ENCODE assay signal across 1 cellular context in genomic region chr2:74708883-74709282, GRCh38.
TF ChIP-seq lines count a peak whose summit lies in the region.

No MANE protein-coding gene starts in this region.

TF ChIP-seq in HepG2, 621 proteins besides CTCF, POLR2A, EP300 and RAD21 (continued from another document):
- TF ChIP-seq ATF4 (CRISPR knock-in tag; IDR thresholded peaks at IDR 0.05) (0 out of 4 replicates have a peak, but pooled peaks of 1 of the 2 experiments have one; percentile 4), KDM6A (CRISPR knock-in tag; IDR thresholded peaks at IDR 0.05; ENCODE audit: low read depth) (no peak), HNF1A (IDR thresholded peaks at IDR 0.05; ENCODE audit: low read depth) (no peak), HNF1A (CRISPR knock-in tag; IDR thresholded peaks at IDR 0.05; ENCODE audit: borderline replicate concordance) (no peak), CEBPB (IDR thresholded peaks at IDR 0.05; ENCODE audit: borderline replicate concordance, low read depth, low read length) (peak; percentile 78), ISX (CRISPR knock-in tag; conservative IDR thresholded peaks at IDR 0.05) (no peak)
TF ChIP-seq in HepG2: peak in this region for 6.
